Comparison of ENCODE assay signal across 7 cellular contexts in the genomic region with DNA sequence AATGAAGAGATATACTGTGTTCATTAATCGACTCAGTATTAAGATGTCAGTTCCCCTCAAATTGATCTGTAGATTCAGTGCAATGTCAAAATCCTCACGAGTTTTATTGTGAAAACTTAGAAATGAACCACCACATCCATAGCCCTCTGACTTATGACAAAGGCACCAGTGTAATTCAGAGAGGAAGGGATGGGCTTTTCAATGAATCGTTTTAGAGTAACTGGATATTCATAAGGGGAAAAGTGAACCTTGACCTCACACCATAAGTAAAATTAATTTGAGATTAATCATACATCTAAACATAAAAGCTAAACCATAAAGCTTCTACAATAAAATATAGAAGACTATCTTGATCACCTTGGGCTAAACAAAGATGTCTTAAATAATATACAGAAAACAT.
"Had no signal": no experiment of that assay in that cellular context is flagged by ENCODE, and none has a peak within 500 bp of the region (broad histone marks: within the 10 kb centered on the region; RNA-seq: fewer than 3 reads in every experiment).

No MANE protein-coding gene starts in this region.

- DNase-seq: GM23248, GOT3, H7, HFFc6, KBM-7 had no signal

- ATAC-seq: HCT116, HepG2 had no signal
